Comparison of ENCODE assay signal across 8 cellular contexts in the genomic region with DNA sequence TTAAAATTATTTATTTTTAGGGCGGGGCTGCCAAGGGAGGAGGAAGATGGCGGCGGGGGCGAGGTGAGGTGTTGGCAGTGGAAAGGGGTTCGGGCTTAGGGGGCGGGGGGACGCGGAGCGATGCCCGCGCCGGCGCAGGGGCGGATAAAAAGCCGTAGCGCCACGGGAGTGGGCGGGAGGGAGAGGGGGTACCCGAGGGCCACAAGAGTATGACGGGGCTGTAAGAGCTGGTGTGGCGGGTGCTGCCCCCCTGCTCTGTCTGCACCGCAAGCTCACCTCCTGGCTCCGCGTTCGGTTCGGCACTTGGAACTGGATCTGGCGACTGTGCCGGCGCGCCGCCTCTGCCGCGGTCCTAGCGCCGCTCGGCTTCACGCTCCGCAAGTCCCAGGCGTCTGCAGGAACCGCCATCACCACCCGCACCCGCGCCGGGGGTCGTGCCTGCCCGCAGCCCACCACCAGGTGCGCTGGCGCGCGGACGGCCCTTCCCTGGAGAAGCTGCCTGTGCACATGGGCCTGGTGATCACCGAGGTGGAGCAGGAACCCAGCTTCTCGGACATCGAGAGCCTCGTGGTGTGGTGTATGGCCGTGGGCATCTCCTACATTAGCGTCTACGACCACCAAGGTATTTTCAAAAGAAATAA.
A peak's percentile ranks its signal among the peaks of the same experiment; 100 is the strongest.
DNase-seq lines count a peak whose midpoint lies in the region; ATAC-seq and TF ChIP-seq lines count a peak whose summit lies in the region.

No MANE protein-coding gene starts in this region.

- H3K4me3 Mint-ChIP-seq in activated T-cell treated with anti-CD3 and anti-CD28 coated beads, Interleukin-2, amount 50 U/mL, for 4 hours: peak overlapping the region; percentile 44
- peak overlapping the region; percentile 70 for H3K4me3 Mint-ChIP-seq in T-helper 17 cell
- peak overlapping the region; percentile 42 for H3K4me3 Mint-ChIP-seq in natural killer cell

- peak overlapping the region; percentile 76 for H3K4me3 ChIP-seq in fibroblast of villous mesenchyme (ENCODE audit: low read depth, low read length)

- TF ChIP-seq CTCF in fibroblast of villous mesenchyme (IDR thresholded peaks at IDR 0.05; ENCODE audit: insufficient read depth, low read depth, low read length) (no peak), natural killer cell (IDR thresholded peaks at IDR 0.05) (no peak)

- no peak for DNase-seq in activated T-cell treated with anti-CD3 and anti-CD28 coated beads, Interleukin-2, amount 50 U/mL, for 4 hours
- DNase-seq in activated T-cell treated with anti-CD3 and anti-CD28 coated beads for 4 hours: no peak
- no peak for DNase-seq in T-helper 17 cell
- peak; percentile 40 for DNase-seq in fibroblast of villous mesenchyme (ENCODE audit: low read depth)
- DNase-seq in natural killer cell: no peak
- no peak for DNase-seq in activated CD8-positive, alpha-beta memory T cell treated with anti-CD3 and anti-CD28 coated beads, Interleukin-2, amount 50 U/mL, for 4 hours

- H3K9me3 Mint-ChIP-seq in activated T-cell treated with anti-CD3 and anti-CD28 coated beads, Interleukin-2, amount 50 U/mL, for 4 hours: no peaks in the 10 kb centered on the region
- H3K9me3 Mint-ChIP-seq in natural killer cell: peaks cover 2 to 6% of the 10 kb centered on the region in 2 donors

- H3K27me3 Mint-ChIP-seq in activated T-cell treated with anti-CD3 and anti-CD28 coated beads, Interleukin-2, amount 50 U/mL, for 4 hours (ENCODE audit: low read depth): peaks cover 46% of the 10 kb centered on the region
- H3K27me3 Mint-ChIP-seq in T-helper 17 cell (peaks cover 64% of the 10 kb centered on the region), natural killer cell (ENCODE audit: low read depth in 2 of 2) (peaks cover 12 to 54% of the 10 kb centered on the region in 2 donors)

- ATAC-seq in activated T-cell treated with anti-CD3 and anti-CD28 coated beads, Interleukin-2, amount 50 U/mL, for 4 hours: peak in 1 of 2 donors; percentile 71
- peak; percentile 77 for ATAC-seq in HG03175 (IDR thresholded peaks at IDR 0.05; ENCODE audit: unreplicated experiment)
- peak; percentile 66 for ATAC-seq in T-helper 17 cell
- ATAC-seq in natural killer cell: peak in 2 of 3 donors; percentile 60 to 65
- no peak for ATAC-seq in GM21529 (IDR thresholded peaks at IDR 0.05; ENCODE audit: unreplicated experiment)

- intact Hi-C loops in natural killer cell (cut with micrococcal nuclease): no loop called here

- peaks cover 3% of the 10 kb centered on the region for H3K4me1 Mint-ChIP-seq in activated T-cell treated with anti-CD3 and anti-CD28 coated beads, Interleukin-2, amount 50 U/mL, for 4 hours (ENCODE audit: low read depth)
- H3K4me1 Mint-ChIP-seq in T-helper 17 cell (no peaks in the 10 kb centered on the region), natural killer cell (no peaks in the 10 kb centered on the region)

- H3K36me3 Mint-ChIP-seq in activated T-cell treated with anti-CD3 and anti-CD28 coated beads, Interleukin-2, amount 50 U/mL, for 4 hours (ENCODE audit: insufficient read depth): no peaks in the 10 kb centered on the region
- H3K36me3 Mint-ChIP-seq in T-helper 17 cell (ENCODE audit: low read depth): no peaks in the 10 kb centered on the region
- peaks cover 15% of the 10 kb centered on the region for H3K36me3 Mint-ChIP-seq in natural killer cell

- H3K27ac Mint-ChIP-seq in T-helper 17 cell (no peak overlapping the region), natural killer cell (no peak overlapping the region)

- H3K9me3 ChIP-seq in T-helper 17 cell (ENCODE audit: control insufficient read depth, low read length, poor library complexity, severe bottlenecking): no peaks in the 10 kb centered on the region
